7 cellular contexts compared by ENCODE assay signal in the genomic region with DNA sequence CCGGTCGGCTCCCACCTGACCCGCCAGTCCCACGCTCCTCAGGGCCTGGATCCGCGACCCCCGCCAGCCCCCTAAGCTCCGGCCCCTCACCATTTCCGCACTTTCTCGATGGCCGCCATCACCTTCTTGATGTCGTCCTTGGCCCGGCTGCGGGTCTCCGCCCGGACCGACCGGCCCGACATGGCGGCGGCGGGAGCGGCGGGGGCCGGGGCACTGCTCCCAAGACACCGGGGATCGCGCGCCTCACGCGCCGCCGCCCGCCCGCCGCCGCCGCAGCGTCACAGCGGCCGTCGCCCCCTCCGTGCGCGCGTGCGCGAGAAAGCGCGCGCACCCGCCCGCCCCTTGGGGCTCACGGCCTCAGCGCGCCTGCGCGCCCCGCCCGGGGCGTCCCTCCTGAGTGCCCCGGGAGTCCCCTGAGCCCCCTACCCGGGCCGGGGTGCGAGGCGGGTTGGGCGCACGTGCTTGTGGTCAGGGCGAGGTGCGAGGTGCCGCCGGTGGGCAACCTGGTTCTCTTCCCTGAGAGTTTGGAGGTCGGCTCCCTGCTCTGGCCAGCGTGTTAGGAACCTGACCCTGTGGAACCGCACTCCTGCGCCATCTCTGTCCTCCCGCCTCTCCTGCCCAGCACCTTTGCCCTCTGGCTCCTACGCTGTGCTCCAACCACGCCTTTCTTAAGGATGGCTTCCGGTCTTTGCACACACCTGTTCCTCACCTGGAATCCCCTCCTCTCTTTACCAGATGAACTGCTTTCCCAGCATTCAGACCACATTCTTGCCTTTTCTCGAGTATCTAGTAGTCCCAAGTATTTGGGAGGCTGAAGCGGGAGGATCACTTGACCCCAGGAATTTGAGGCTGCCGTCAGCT. TPM values are rescaled to one million over a fixed set of nuclear protein-coding genes. Genes with fewer than 3 reads are reported as not detected.
DNase-seq lines count a peak whose midpoint lies in the region; ATAC-seq and TF ChIP-seq lines count a peak whose summit lies in the region.

BCL7B (minus strand) TSS at position 294 of the 861 bp plus-strand sequence; CDS start at position 182, 112 bp downstream.

- CTCF ChIA-PET in activated B cell treated with CpG ODN at 0.5 μM for 24 hours (lab: Charles Lee): no interaction called here

- H3K27ac ChIP-seq in caudate nucleus (ENCODE audit: low read depth, low read length): peak within 1 kb of the TSS; percentile 100

- H3K36me3 Mint-ChIP-seq in activated B cell treated with CpG ODN at 0.5 μM for 24 hours (ENCODE audit: low read depth): peaks cover 20% of the 10 kb centered on the region

- H3K9me3 Mint-ChIP-seq in activated B cell treated with CpG ODN at 0.5 μM for 24 hours: no peaks in the 10 kb centered on the region

- peak; percentile 53 for ATAC-seq in GM18498 (IDR thresholded peaks at IDR 0.05; ENCODE audit: unreplicated experiment)
- ATAC-seq in HG02759 (IDR thresholded peaks at IDR 0.05; ENCODE audit: unreplicated experiment): peak; percentile 60
- ATAC-seq in activated B cell treated with CpG ODN at 0.5 μM for 24 hours (ENCODE audit: low read depth): peak; percentile 60

- POLR2A ChIA-PET in activated B cell treated with CpG ODN at 0.5 μM for 24 hours (lab: Charles Lee): interaction anchor here (0.6 to 5.8 kb wide), 9 partner anchors 8 to 181 kb away, joined by 3 to 59 read pairs (median 4); partner anchors contain the start of genes ABHD11, BAZ1B and TBL2

- peaks cover 27% of the 10 kb centered on the region for H3K4me1 Mint-ChIP-seq in activated B cell treated with CpG ODN at 0.5 μM for 24 hours

- H3K27me3 Mint-ChIP-seq in activated B cell treated with CpG ODN at 0.5 μM for 24 hours: no peaks in the 10 kb centered on the region

- TF ChIP-seq CTCF in activated B cell treated with CpG ODN at 0.5 μM for 24 hours (IDR thresholded peaks at IDR 0.05): no peak

- DNase-seq in NCI-H1694 (lab: John Stamatoyannopoulos, UW) (peak; percentile 13), activated B cell treated with CpG ODN at 0.5 μM for 24 hours (peak; percentile 85), caudate nucleus (lab: John Stamatoyannopoulos, UW) (peak in 49 of 61 donors; percentile 39 to 85 (median 68)), iris pigment epithelial cell (ENCODE audit: low read depth) (peak; percentile 55)
- DNase-seq in stimulated activated CD4-positive, alpha-beta T cell treated with anti-CD3 and anti-CD28 coated beads, Interleukin-12 subunit alpha, Interleukin-12 subunit beta, amount 100 ng/mL, for 24 hours (ENCODE audit: low read depth in 2 of 2): peak; percentile 49 to 60

- H3K4me3 Mint-ChIP-seq in activated B cell treated with CpG ODN at 0.5 μM for 24 hours: peak within 1 kb of the TSS; percentile 90

- peak within 1 kb of the TSS; percentile 94 for H3K27ac Mint-ChIP-seq in activated B cell treated with CpG ODN at 0.5 μM for 24 hours

- intact Hi-C loops in activated B cell treated with CpG ODN at 0.5 μM for 24 hours (cut with micrococcal nuclease): loop anchor here (1.0 to 2.0 kb wide), 6 partner anchors 12 to 729 kb away; partner anchors contain the start of genes ABHD11, BAZ1B, NSUN5 and TBL2

RNA-seq across cellular contexts. Expression of gene BCL7B, which starts in this region (rescaled TPM):
- 62.0 and 62.6 TPM in 2 replicates for total RNA-seq in activated B cell treated with CpG ODN at 0.5 μM for 24 hours

Comparison
In these comparisons a context has a peak if more than half of its experiments do, and no peak if none do; other contexts are left out.
1. Peak in every context shown above with its lines: DNase-seq, ATAC-seq and H3K27ac ChIP-seq.
2. DNase-seq: peak in every context shown above with its lines; median percentile 85 in activated B cell treated with CpG ODN at 0.5 μM for 24 hours; 68 in caudate nucleus; 55 in iris pigment epithelial cell; 54 in stimulated activated CD4-positive, alpha-beta T cell treated with anti-CD3 and anti-CD28 coated beads, Interleukin-12 subunit alpha, Interleukin-12 subunit beta, amount 100 ng/mL, for 24 hours; 13 in NCI-H1694.